ENCODE assay signal across 12 cellular contexts in the genomic region with DNA sequence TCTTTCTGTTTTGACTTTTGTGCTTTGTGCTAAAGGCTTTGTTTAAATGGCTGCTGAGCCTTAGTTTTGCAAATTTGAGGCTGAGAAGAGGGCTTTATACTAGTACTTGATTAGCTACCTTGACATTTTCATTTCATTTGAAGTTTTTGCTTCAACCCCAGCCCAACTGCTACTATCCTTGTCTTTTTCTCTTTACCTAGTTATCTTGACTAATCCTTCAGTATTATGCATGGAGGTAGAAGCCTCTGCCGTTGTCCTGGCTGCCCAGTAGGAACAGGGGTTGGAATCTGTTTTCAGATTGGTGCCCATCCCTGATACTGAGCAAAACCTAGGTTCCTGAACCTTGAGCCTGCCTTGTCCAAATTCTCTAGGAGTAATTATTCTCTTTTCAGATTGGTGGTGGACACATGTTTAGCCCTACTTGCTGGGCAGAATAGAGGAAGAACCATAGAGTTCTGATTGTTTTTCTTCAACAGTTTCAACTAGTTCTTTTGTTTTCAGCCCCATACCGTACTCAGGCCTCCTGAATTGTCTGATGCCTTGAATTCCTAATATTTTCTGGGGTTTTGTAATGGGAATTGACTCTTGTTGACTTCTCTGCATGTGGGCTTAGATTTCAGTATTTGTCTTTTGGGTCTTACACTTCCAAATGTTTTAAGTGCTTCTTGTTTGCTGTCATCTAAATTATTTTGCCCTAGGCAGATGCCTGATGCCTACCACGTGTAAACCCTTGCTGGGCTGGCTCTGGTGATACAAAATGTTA.
"Had no signal": no experiment of that assay in that cellular context is flagged by ENCODE, and none has a peak within 500 bp of the region (broad histone marks: within the 10 kb centered on the region; RNA-seq: fewer than 3 reads in every experiment).

No MANE protein-coding gene starts in this region.

- H3K27me3 Mint-ChIP-seq: activated CD4-positive, alpha-beta T cell treated with anti-CD3 and anti-CD28 coated beads, Interleukin-2, amount 10 ng/mL, durations not matched to agents 24 days and 14 days; activated naive CD4-positive, alpha-beta T cell treated with anti-CD3 and anti-CD28 coated beads, Interleukin-2, amount 10 ng/mL, durations not matched to agents 7 days and 5 days had no signal

- H3K36me3 ChIP-seq: colonic mucosa, gastroesophageal sphincter, right atrium auricular region, vagina had no signal

- H3K9me3 Mint-ChIP-seq: activated CD4-positive, alpha-beta T cell treated with anti-CD3 and anti-CD28 coated beads, Interleukin-2, amount 10 ng/mL, durations not matched to agents 24 days and 14 days; activated naive CD4-positive, alpha-beta T cell treated with anti-CD3 and anti-CD28 coated beads, Interleukin-2, amount 10 ng/mL, durations not matched to agents 7 days and 5 days; natural killer cell had no signal

- H3K27me3 ChIP-seq: colonic mucosa, gastroesophageal sphincter, right atrium auricular region, vagina had no signal

- H3K27ac ChIP-seq: colonic mucosa, epithelial cell of prostate, gastroesophageal sphincter, right atrium auricular region, vagina had no signal

- H3K4me1 ChIP-seq: colonic mucosa, right atrium auricular region, vagina had no signal

- H3K4me3 ChIP-seq: colonic mucosa, gastroesophageal sphincter, mucosa of descending colon, right atrium auricular region, vagina had no signal

- H3K27ac Mint-ChIP-seq: activated CD4-positive, alpha-beta T cell treated with anti-CD3 and anti-CD28 coated beads, Interleukin-2, amount 10 ng/mL, durations not matched to agents 24 days and 14 days; activated naive CD4-positive, alpha-beta T cell treated with anti-CD3 and anti-CD28 coated beads, Interleukin-2, amount 10 ng/mL, durations not matched to agents 7 days and 5 days; natural killer cell had no signal

- ATAC-seq: gastroesophageal sphincter, mucosa of descending colon, natural killer cell had no signal

- H3K4me1 Mint-ChIP-seq: activated CD4-positive, alpha-beta T cell treated with anti-CD3 and anti-CD28 coated beads, Interleukin-2, amount 10 ng/mL, durations not matched to agents 24 days and 14 days; activated naive CD4-positive, alpha-beta T cell treated with anti-CD3 and anti-CD28 coated beads, Interleukin-2, amount 10 ng/mL, durations not matched to agents 7 days and 5 days; natural killer cell had no signal

- H3K9me3 ChIP-seq: colonic mucosa, gastroesophageal sphincter, mucosa of descending colon, right atrium auricular region, vagina had no signal

- DNase-seq: activated CD4-positive, alpha-beta T cell treated with anti-CD3 and anti-CD28 coated beads, Interleukin-2, amount 10 ng/mL, durations not matched to agents 24 days and 14 days; activated naive CD4-positive, alpha-beta T cell treated with anti-CD3 and anti-CD28 coated beads, Interleukin-2, amount 10 ng/mL, durations not matched to agents 7 days and 5 days; colonic mucosa; effector CD8-positive, alpha-beta T cell; mucosa of descending colon; natural killer cell; nucleus accumbens; small intestine had no signal

- H3K4me3 Mint-ChIP-seq: activated CD4-positive, alpha-beta T cell treated with anti-CD3 and anti-CD28 coated beads, Interleukin-2, amount 10 ng/mL, durations not matched to agents 24 days and 14 days; activated naive CD4-positive, alpha-beta T cell treated with anti-CD3 and anti-CD28 coated beads, Interleukin-2, amount 10 ng/mL, durations not matched to agents 7 days and 5 days; natural killer cell had no signal

- H3K36me3 Mint-ChIP-seq: activated naive CD4-positive, alpha-beta T cell treated with anti-CD3 and anti-CD28 coated beads, Interleukin-2, amount 10 ng/mL, durations not matched to agents 7 days and 5 days; natural killer cell had no signal
